In the genomic region with DNA sequence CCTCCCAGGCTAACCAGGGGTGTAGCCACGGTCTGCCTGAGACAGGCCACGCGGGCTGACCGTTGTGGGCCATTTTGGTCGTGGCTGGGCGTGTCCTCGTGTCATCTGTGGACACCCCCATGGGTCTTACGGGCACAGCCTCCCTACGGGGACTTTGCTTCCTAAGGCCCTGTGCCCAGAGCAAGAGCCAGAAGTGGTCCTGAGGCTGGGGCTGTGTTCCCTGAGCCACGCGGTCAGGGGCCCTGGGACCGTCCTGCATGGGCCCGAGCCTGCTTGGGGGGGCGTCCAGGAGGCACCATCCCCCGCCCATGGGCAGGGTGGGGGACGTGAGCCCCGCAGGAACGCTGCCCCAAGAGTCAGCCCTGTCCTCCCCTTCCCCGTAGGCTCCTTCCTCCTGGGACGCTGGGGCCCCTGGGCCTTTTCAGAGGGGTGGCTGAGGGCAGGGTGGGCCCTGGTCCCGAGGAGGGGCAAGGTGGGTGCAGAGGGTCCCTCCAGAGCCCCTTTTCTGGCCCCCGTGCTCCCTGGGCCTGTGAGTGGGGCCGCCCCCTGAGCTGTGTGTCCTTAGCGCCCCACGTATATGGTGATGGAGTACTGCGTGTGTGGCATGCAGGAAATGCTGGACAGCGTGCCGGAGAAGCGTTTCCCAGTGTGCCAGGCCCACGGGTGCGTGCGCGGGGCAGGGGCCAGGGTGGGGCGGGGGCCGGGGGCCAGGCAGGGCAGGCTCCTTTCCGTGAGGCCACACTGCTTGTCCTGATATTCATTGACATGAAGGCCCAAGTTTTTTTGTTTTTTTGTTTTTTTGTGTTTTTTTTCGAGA, we compare ENCODE assay signal across 21 cellular contexts. TPM values are rescaled to one million over a fixed set of nuclear protein-coding genes. Genes with fewer than 3 reads are reported as not detected.
DNase-seq lines count a peak whose midpoint lies in the region; ATAC-seq and TF ChIP-seq lines count a peak whose summit lies in the region.
"Had no signal": no experiment of that assay in that cellular context is flagged by ENCODE, and none has a peak within 500 bp of the region (broad histone marks: within the 10 kb centered on the region; RNA-seq: fewer than 3 reads in every experiment).

No MANE protein-coding gene starts in this region.

- no peak for TF ChIP-seq EP300 in upper lobe of left lung (IDR thresholded peaks at IDR 0.05)

- H3K27me3 Mint-ChIP-seq in osteocyte (ENCODE audit: unreplicated experiment), result no peaks in the 10 kb centered on the region
- no peaks in the 10 kb centered on the region for H3K27me3 Mint-ChIP-seq in activated T-cell treated with anti-CD3 and anti-CD28 coated beads, Interleukin-2, amount 50 U/mL, for 24 hours
- H3K27me3 Mint-ChIP-seq: activated B cell treated with CpG ODN at 0.5 μM for 24 hours; activated CD8-positive, alpha-beta memory T cell treated with anti-CD3 and anti-CD28 coated beads, Interleukin-2, amount 10 ng/mL, durations not matched to agents 7 days and 5 days had no signal

- peaks cover 0 to 42% (median 37%) of the 10 kb centered on the region in 9 donors for H3K36me3 ChIP-seq in heart left ventricle
- peaks cover 26% of the 10 kb centered on the region for H3K36me3 ChIP-seq in fibroblast of lung (ENCODE audit: control insufficient read depth, insufficient read depth, low read length)
- peaks cover 0 to 41% of the 10 kb centered on the region in 2 donors for H3K36me3 ChIP-seq in psoas muscle (ENCODE audit: insufficient read depth in 1 of 2, low read depth in 1 of 2)
- H3K36me3 ChIP-seq in upper lobe of left lung, result peaks cover 11 to 43% (median 33%) of the 10 kb centered on the region in 4 donors

- ATAC-seq in heart left ventricle (no peak), psoas muscle (no peak), upper lobe of left lung (ENCODE audit: low FRiP score in 2 of 2) (no peak), HG02678 (IDR thresholded peaks at IDR 0.05; ENCODE audit: unreplicated experiment) (no peak)
- ATAC-seq: activated CD8-positive, alpha-beta memory T cell treated with anti-CD3 and anti-CD28 coated beads, Interleukin-2, amount 10 ng/mL, durations not matched to agents 7 days and 5 days; GM12878 had no signal

- DNase-seq in heart left ventricle (peak in 2 of 5 donors; percentile 9 to 55), cardiac septum (ENCODE audit: low spot score) (no peak), fibroblast of lung (ENCODE audit: low read depth in 2 of 2) (no peak), psoas muscle (no peak), upper lobe of left lung (peak in 1 of 2 donors; percentile 59), osteocyte (ENCODE audit: extremely low spot score, unreplicated experiment) (no peak)
- DNase-seq in activated T-cell treated with anti-CD3 and anti-CD28 coated beads, Interleukin-2, amount 50 U/mL, for 24 hours, result no peak
- DNase-seq: activated B cell treated with CpG ODN at 0.5 μM for 24 hours; activated CD8-positive, alpha-beta memory T cell treated with anti-CD3 and anti-CD28 coated beads, Interleukin-2, amount 10 ng/mL, durations not matched to agents 7 days and 5 days; activated naive CD4-positive, alpha-beta T cell treated with Interleukin-2 at 50 U/mL for 16 hours; midbrain; MM.1S; NCI-H187; NCI-H446; stimulated activated CD4-positive, alpha-beta T cell treated with anti-CD3 and anti-CD28 coated beads, Interleukin-4, amount 100 ng/mL, for 4 hours; stimulated activated CD8-positive, alpha-beta memory T cell treated with anti-CD3 and anti-CD28 coated beads, Interleukin-4, amount 100 ng/mL, for 48 hours had no signal

- TF ChIP-seq POLR2A in heart left ventricle (IDR thresholded peaks at IDR 0.05) (no peak), upper lobe of left lung (IDR thresholded peaks at IDR 0.05) (no peak)

- H3K9me3 Mint-ChIP-seq in osteocyte (ENCODE audit: unreplicated experiment), result no peaks in the 10 kb centered on the region
- no peaks in the 10 kb centered on the region for H3K9me3 Mint-ChIP-seq in activated T-cell treated with anti-CD3 and anti-CD28 coated beads, Interleukin-2, amount 50 U/mL, for 24 hours
- H3K9me3 Mint-ChIP-seq: activated B cell treated with CpG ODN at 0.5 μM for 24 hours; T-helper 1 cell treated with Interleukin-12 subunit alpha and Interleukin-12 subunit beta and Interleukin-4 antibody, amounts not matched to agents 30 μg/mL and 1 μg/mL, for 36 hours had no signal

- no peaks in the 10 kb centered on the region for H4K20me1 ChIP-seq in fibroblast of lung (ENCODE audit: control insufficient read depth, extremely low read depth, insufficient read depth, low read length)

- H2AFZ ChIP-seq in fibroblast of lung (ENCODE audit: low read length), result no peak overlapping the region
- H2AFZ ChIP-seq: hepatocyte had no signal

- no peak overlapping the region for H3K4me2 ChIP-seq in fibroblast of lung (ENCODE audit: extremely low read depth, insufficient read depth, low read length)
- H3K4me2 ChIP-seq: hepatocyte had no signal

- H3K9me3 ChIP-seq in heart left ventricle (no peaks in the 10 kb centered on the region), fibroblast of lung (ENCODE audit: control insufficient read depth, insufficient read depth, low read depth, low read length) (no peaks in the 10 kb centered on the region), psoas muscle (no peaks in the 10 kb centered on the region), upper lobe of left lung (no peaks in the 10 kb centered on the region)
- H3K9me3 ChIP-seq: neutrophil had no signal

- H3K36me3 Mint-ChIP-seq in osteocyte (ENCODE audit: unreplicated experiment), result peaks cover 2% of the 10 kb centered on the region
- peaks cover 39% of the 10 kb centered on the region for H3K36me3 Mint-ChIP-seq in activated T-cell treated with anti-CD3 and anti-CD28 coated beads, Interleukin-2, amount 50 U/mL, for 24 hours (ENCODE audit: low read depth)
- H3K36me3 Mint-ChIP-seq: activated CD8-positive, alpha-beta memory T cell treated with anti-CD3 and anti-CD28 coated beads, Interleukin-2, amount 10 ng/mL, durations not matched to agents 7 days and 5 days had no signal

- peaks cover 42% of the 10 kb centered on the region for H3K79me2 ChIP-seq in fibroblast of lung (ENCODE audit: control insufficient read depth, insufficient read depth, low read length)

- H3K4me1 Mint-ChIP-seq in osteocyte (ENCODE audit: unreplicated experiment), result peaks cover 27% of the 10 kb centered on the region
- peaks cover 12% of the 10 kb centered on the region for H3K4me1 Mint-ChIP-seq in activated T-cell treated with anti-CD3 and anti-CD28 coated beads, Interleukin-2, amount 50 U/mL, for 24 hours (ENCODE audit: low read depth)

- H3K4me1 ChIP-seq in heart left ventricle (peaks cover 17 to 92% (median 72%) of the 10 kb centered on the region in 12 donors), fibroblast of lung (ENCODE audit: control insufficient read depth, extremely low read depth, insufficient read depth, low read length) (peaks cover 20% of the 10 kb centered on the region), psoas muscle (peaks cover 88% of the 10 kb centered on the region), upper lobe of left lung (peaks cover 24 to 52% (median 32%) of the 10 kb centered on the region in 4 donors)

- H3K9ac ChIP-seq in fibroblast of lung (ENCODE audit: insufficient read depth, low read length), result peak overlapping the region; percentile 11

- H3K27ac Mint-ChIP-seq in osteocyte (ENCODE audit: unreplicated experiment), result no peak overlapping the region
- H3K27ac Mint-ChIP-seq in activated T-cell treated with anti-CD3 and anti-CD28 coated beads, Interleukin-2, amount 50 U/mL, for 24 hours, result no peak overlapping the region
- H3K27ac Mint-ChIP-seq: activated B cell treated with CpG ODN at 0.5 μM for 24 hours; activated CD8-positive, alpha-beta memory T cell treated with anti-CD3 and anti-CD28 coated beads, Interleukin-2, amount 10 ng/mL, durations not matched to agents 7 days and 5 days; T-helper 1 cell treated with Interleukin-12 subunit alpha and Interleukin-12 subunit beta and Interleukin-4 antibody, amounts not matched to agents 30 μg/mL and 1 μg/mL, for 36 hours had no signal

- intact Hi-C loops in heart left ventricle (cut with DNase I) (loop anchor here in 1 of 10 donors (2.0 kb wide), 1 partner anchor 22 kb away; a partner anchor contains a TSS), cardiac septum (cut with DNase I) (no loop called here), psoas muscle (cut with DNase I) (loop anchor here (2.0 to 10.0 kb wide), 2 partner anchors 48 to 294 kb away; a partner anchor contains a TSS)

- H3K4me3 ChIP-seq in heart left ventricle, result no peak overlapping the region
- H3K4me3 ChIP-seq in fibroblast of lung (replicated peaks in 1 of 4; ENCODE audit: control extremely low read depth in 1 of 4, insufficient read depth in 1 of 4, low read depth in 3 of 4, low read length in 4 of 4), result no peak overlapping the region
- H3K4me3 ChIP-seq in psoas muscle, result peak overlapping the region; percentile 4
- H3K4me3 ChIP-seq in upper lobe of left lung, result no peak overlapping the region
- H3K4me3 ChIP-seq: GM12878, hepatocyte had no signal

- WGBS in heart left ventricle, 4 donors, result 77 to 85% (median 81%) methylated on average over 25 to 37 of the region's 37 CpGs
- WGBS in psoas muscle, 3 donors, result 73 to 84% (median 81%) methylated on average over 35 to 37 of the region's 37 CpGs
- WGBS in upper lobe of left lung, 2 donors, result 87 to 92% methylated on average over 19 to 37 of the region's 37 CpGs

- H3K27ac ChIP-seq in heart left ventricle (peak overlapping the region; percentile 69 to 96 (median 88)), fibroblast of lung (ENCODE audit: insufficient read depth, low read length) (peak overlapping the region; percentile 38), psoas muscle (peak overlapping the region; percentile 99), upper lobe of left lung (peak overlapping the region; percentile 42 to 69 (median 56))
- H3K27ac ChIP-seq: hepatocyte, neutrophil had no signal

- H3K4me3 Mint-ChIP-seq in osteocyte (ENCODE audit: unreplicated experiment), result no peak overlapping the region
- no peak overlapping the region for H3K4me3 Mint-ChIP-seq in activated T-cell treated with anti-CD3 and anti-CD28 coated beads, Interleukin-2, amount 50 U/mL, for 24 hours
- H3K4me3 Mint-ChIP-seq: activated B cell treated with CpG ODN at 0.5 μM for 24 hours; activated CD8-positive, alpha-beta memory T cell treated with anti-CD3 and anti-CD28 coated beads, Interleukin-2, amount 10 ng/mL, durations not matched to agents 7 days and 5 days; T-helper 1 cell treated with Interleukin-12 subunit alpha and Interleukin-12 subunit beta and Interleukin-4 antibody, amounts not matched to agents 30 μg/mL and 1 μg/mL, for 36 hours had no signal

- H3K27me3 ChIP-seq in heart left ventricle (no peaks in the 10 kb centered on the region), fibroblast of lung (ENCODE audit: control insufficient read depth, insufficient read depth, low read length) (no peaks in the 10 kb centered on the region), psoas muscle (ENCODE audit: insufficient read depth in 3 of 3, low read length in 2 of 3) (no peaks in the 10 kb centered on the region), upper lobe of left lung (no peaks in the 10 kb centered on the region)
- H3K27me3 ChIP-seq: hepatocyte, neutrophil had no signal

- no peak for TF ChIP-seq CTCF in heart left ventricle (IDR thresholded peaks at IDR 0.05)
- no peak for TF ChIP-seq CTCF in fibroblast of lung (conservative IDR thresholded peaks at IDR 0.05 in 1 of 2, IDR thresholded peaks at IDR 0.05 in 1 of 2; ENCODE audit: low read depth in 1 of 2, low read length in 2 of 2)
- no peak for TF ChIP-seq CTCF in psoas muscle (IDR thresholded peaks at IDR 0.05)
- no peak for TF ChIP-seq CTCF in upper lobe of left lung (IDR thresholded peaks at IDR 0.05)
- no peak for TF ChIP-seq CTCF in osteocyte (IDR thresholded peaks at IDR 0.05)

RNA-seq across cellular contexts. Expression of a gene that starts 13.4 kb away (rescaled TPM):
- 10 to 100 TPM; 44.7 to 92.0 (median 50.7) TPM for total RNA-seq in heart left ventricle
- 10 to 100 TPM; 49.1 to 56.4 TPM for polyA plus RNA-seq in heart left ventricle
- total RNA-seq in cardiac septum, result 49.7 TPM
- 96.6 and 100 TPM in 2 replicates for total RNA-seq in fibroblast of lung
- polyA plus RNA-seq in fibroblast of lung, result 23.7 TPM in 2 replicates
- 32.9 and 34.7 TPM in 2 replicates for polyA plus RNA-seq in fibroblast of lung (2012)
- 24.9 and 42.8 TPM in 2 replicates for polyA minus RNA-seq in fibroblast of lung (ENCODE audit: low replicate concordance)
- 10 to 100 TPM; 83.5 to 95.0 (median 88.3) TPM for total RNA-seq in psoas muscle
- 100 to 1,000 TPM in 1 of 3 donors, 10 to 100 TPM in 2; 64.9 to 133 (median 83.4) TPM for polyA plus RNA-seq in psoas muscle
- 100 to 1,000 TPM in 1 of 6 donors, 10 to 100 TPM in 5; 50.2 to 168 (median 63.2) TPM for total RNA-seq in upper lobe of left lung
- 60.8 and 61.3 TPM in 2 replicates for total RNA-seq in osteocyte

RNA-seq across cellular contexts. Expression of a gene that starts 18.8 kb away (rescaled TPM):
- total RNA-seq in heart left ventricle (1 to 10 TPM in 6 of 9 donors, under 1 TPM in 3; 0.60 to 2.2 (median 1.8) TPM), cardiac septum (1.9 TPM), fibroblast of lung (1.5 TPM in 2 replicates), psoas muscle (1 to 10 TPM in 2 of 4 donors, under 1 TPM in 2; 0.41 to 4.0 (median 1.5) TPM), upper lobe of left lung (1 to 10 TPM in 3 of 6 donors, under 1 TPM in 1, not detected in 2; 0.30 to 1.8 (median 1.0) TPM), osteocyte (6.9 and 7.0 TPM in 2 replicates)
- polyA plus RNA-seq in heart left ventricle (1 to 10 TPM; 1.0 to 1.6 TPM), fibroblast of lung (0.31 and 1.0 TPM in 2 replicates), psoas muscle (10 to 100 TPM in 1 of 3 donors, under 1 TPM in 2; 0.75 to 19.0 (median 0.88) TPM)
- 2.1 and 5.0 TPM in 2 replicates for polyA plus RNA-seq in fibroblast of lung (2012)
- 0.94 and 3.6 TPM in 2 replicates for polyA minus RNA-seq in fibroblast of lung (ENCODE audit: low replicate concordance)

RNA-seq across cellular contexts. Expression of a gene that starts 22.6 kb away (rescaled TPM):
- total RNA-seq in heart left ventricle, result 100 to 1,000 TPM; 201 to 584 (median 450) TPM
- 1,000 to 10,000 TPM in 1 of 2 donors, 100 to 1,000 TPM in 1; 459 to 1,034 TPM for polyA plus RNA-seq in heart left ventricle
- 486 TPM for total RNA-seq in cardiac septum
- 13.4 and 20.5 TPM in 2 replicates for total RNA-seq in fibroblast of lung
- polyA plus RNA-seq in fibroblast of lung, result 53.8 and 79.8 TPM in 2 replicates
- 174 and 278 TPM in 2 replicates for polyA plus RNA-seq in fibroblast of lung (2012)
- 23.2 and 31.0 TPM in 2 replicates for polyA minus RNA-seq in fibroblast of lung (ENCODE audit: low replicate concordance)
- total RNA-seq in psoas muscle, result 100 to 1,000 TPM; 362 to 759 (median 472) TPM
- polyA plus RNA-seq in psoas muscle, result 100 to 1,000 TPM; 310 to 858 (median 690) TPM
- total RNA-seq in upper lobe of left lung, result 100 to 1,000 TPM in 3 of 6 donors, 10 to 100 TPM in 3; 56.0 to 187 (median 113) TPM
- total RNA-seq in osteocyte, result 167 and 172 TPM in 2 replicates

RNA-seq across cellular contexts. Expression of a gene that starts 29.4 kb away (rescaled TPM):
- 100 to 1,000 TPM in 1 of 9 donors, 10 to 100 TPM in 8; 25.8 to 115 (median 60.5) TPM for total RNA-seq in heart left ventricle
- 10 to 100 TPM; 31.5 to 33.6 TPM for polyA plus RNA-seq in heart left ventricle
- total RNA-seq in cardiac septum, result 97.5 TPM
- total RNA-seq in fibroblast of lung, result 13.6 and 18.8 TPM in 2 replicates
- 12.0 and 18.0 TPM in 2 replicates for polyA plus RNA-seq in fibroblast of lung
- 30.3 and 40.2 TPM in 2 replicates for polyA plus RNA-seq in fibroblast of lung (2012)
- 27.6 and 36.6 TPM in 2 replicates for polyA minus RNA-seq in fibroblast of lung (ENCODE audit: low replicate concordance)
- 100 to 1,000 TPM in 3 of 4 donors, 10 to 100 TPM in 1; 84.7 to 331 (median 217) TPM for total RNA-seq in psoas muscle
- polyA plus RNA-seq in psoas muscle, result 100 to 1,000 TPM in 1 of 3 donors, 10 to 100 TPM in 2; 29.2 to 147 (median 36.4) TPM
- total RNA-seq in upper lobe of left lung, result 100 to 1,000 TPM in 2 of 6 donors, 10 to 100 TPM in 4; 33.5 to 176 (median 75.9) TPM
- total RNA-seq in osteocyte, result 98.1 and 103 TPM in 2 replicates

RNA-seq across cellular contexts. Expression of a gene that starts 44.9 kb away (rescaled TPM):
- total RNA-seq in heart left ventricle (10 to 100 TPM in 8 of 9 donors, 1 to 10 TPM in 1; 9.9 to 78.9 (median 20.0) TPM), cardiac septum (37.3 TPM), fibroblast of lung (49.6 and 55.8 TPM in 2 replicates), psoas muscle (100 to 1,000 TPM in 1 of 4 donors, 10 to 100 TPM in 3; 20.9 to 138 (median 76.9) TPM), upper lobe of left lung (100 to 1,000 TPM in 4 of 6 donors, 10 to 100 TPM in 2; 44.8 to 159 (median 106) TPM), osteocyte (57.1 and 61.6 TPM in 2 replicates)
- polyA plus RNA-seq in heart left ventricle (10 to 100 TPM; 10.1 to 18.7 TPM), fibroblast of lung (12.6 and 14.3 TPM in 2 replicates), psoas muscle (10 to 100 TPM; 18.5 to 47.2 (median 20.2) TPM)
- polyA plus RNA-seq in fibroblast of lung (2012), result 33.0 and 34.3 TPM in 2 replicates
- polyA minus RNA-seq in fibroblast of lung (ENCODE audit: low replicate concordance), result 72.0 and 92.9 TPM in 2 replicates

Comparison
In these comparisons a context has a peak if more than half of its experiments do, and no peak if none do; other contexts are left out.
1. H3K27ac ChIP-seq: peak in every context shown above with its lines; median percentile 99 in psoas muscle; 88 in heart left ventricle; 56 in upper lobe of left lung; 38 in fibroblast of lung.